10 cellular contexts compared by ENCODE assay signal in genomic region chr5:96067902-96068614, GRCh38.
A peak's percentile ranks its signal among the peaks of the same experiment; 100 is the strongest.
DNase-seq lines count a peak whose midpoint lies in the region; ATAC-seq and TF ChIP-seq lines count a peak whose summit lies in the region.
"Had no signal": no experiment of that assay in that cellular context is flagged by ENCODE, and none has a peak within 500 bp of the region (broad histone marks: within the 10 kb centered on the region; RNA-seq: fewer than 3 reads in every experiment).

No MANE protein-coding gene starts in this region.

- peaks cover 15% of the 10 kb centered on the region for H3K4me1 Mint-ChIP-seq in endodermal cell
- no peaks in the 10 kb centered on the region for H3K4me1 Mint-ChIP-seq in naive thymus-derived CD8-positive, alpha-beta T cell

- H3K4me2 ChIP-seq in PC-3 (ENCODE audit: low read length): peak overlapping the region; percentile 77
- H3K4me2 ChIP-seq: BLaER1 had no signal

- no peaks in the 10 kb centered on the region for H3K79me2 ChIP-seq in PC-3 (ENCODE audit: low read length)

- H4K20me1 ChIP-seq in PC-3 (ENCODE audit: low read length): no peaks in the 10 kb centered on the region
- H4K20me1 ChIP-seq: BLaER1 had no signal

- ATAC-seq in PC-3: peak; percentile 84
- no peak for ATAC-seq in naive thymus-derived CD8-positive, alpha-beta T cell

- H3F3A ChIP-seq in PC-3 (ENCODE audit: low read length, unreplicated experiment): no peaks in the 10 kb centered on the region

- H3K4me3 Mint-ChIP-seq in endodermal cell: no peak overlapping the region
- no peak overlapping the region for H3K4me3 Mint-ChIP-seq in naive thymus-derived CD8-positive, alpha-beta T cell

- H3K9me3 Mint-ChIP-seq in endodermal cell: no peaks in the 10 kb centered on the region
- H3K9me3 Mint-ChIP-seq in naive thymus-derived CD8-positive, alpha-beta T cell: no peaks in the 10 kb centered on the region

- no peaks in the 10 kb centered on the region for H3K36me3 Mint-ChIP-seq in endodermal cell (ENCODE audit: low read depth)
- no peaks in the 10 kb centered on the region for H3K36me3 Mint-ChIP-seq in naive thymus-derived CD8-positive, alpha-beta T cell

- 90 to 92% methylated on average over 4 to 6 of the region's 6 CpGs for WGBS in endodermal cell (ENCODE audit: insufficient coverage in 1 of 2, insufficient read length in 1 of 2), 2 experiments

- CTCF ChIA-PET in PC-3 (lab: Charles Lee): no interaction called here

- H3K9me2 ChIP-seq in PC-3 (replicated peaks; ENCODE audit: low read length): no peaks in the 10 kb centered on the region

- TF ChIP-seq CTCF in PC-3 (conservative IDR thresholded peaks at IDR 0.05; ENCODE audit: low read depth, low read length): no peak
- TF ChIP-seq CTCF in endodermal cell (conservative IDR thresholded peaks at IDR 0.05): no peak

- BruUV-seq in PC-3 (replicated peaks; lab: Mats Ljungman, UMichigan): no TSS peak

- peak overlapping the region; percentile 41; the same call in 1 of the 2 replicates for H2AFZ ChIP-seq in PC-3 (ENCODE audit: low read length)

- H3K4me3 ChIP-seq in PC-3 (ENCODE audit: low read length) (peak overlapping the region; percentile 53), endodermal cell (ENCODE audit: low read length) (no peak overlapping the region)
- H3K4me3 ChIP-seq: BLaER1 had no signal

- H3K36me3 ChIP-seq in PC-3 (ENCODE audit: low read depth, low read length) (no peaks in the 10 kb centered on the region), endodermal cell (ENCODE audit: control insufficient read depth, insufficient read depth, low read length) (no peaks in the 10 kb centered on the region)
- H3K36me3 ChIP-seq: BLaER1 had no signal

- peaks cover 2% of the 10 kb centered on the region for H3K27me3 Mint-ChIP-seq in endodermal cell (ENCODE audit: insufficient read depth)
- no peaks in the 10 kb centered on the region for H3K27me3 Mint-ChIP-seq in naive thymus-derived CD8-positive, alpha-beta T cell

- POLR2A ChIA-PET in PC-3 (lab: Charles Lee; ENCODE audit: unreplicated experiment): no interaction called here
- POLR2A ChIA-PET in naive thymus-derived CD8-positive, alpha-beta T cell (lab: Charles Lee): no interaction called here

- H3K9ac ChIP-seq in PC-3 (ENCODE audit: low read length) (peak overlapping the region; percentile 6; the same call in 1 of the 2 replicates), endodermal cell (ENCODE audit: extremely low read depth, low read length, poor library complexity, severe bottlenecking) (no peak overlapping the region)
- H3K9ac ChIP-seq: BLaER1 had no signal

- peak overlapping the region; percentile 10 for H3K27ac Mint-ChIP-seq in endodermal cell
- peak overlapping the region in 1 of 10 donors; percentile 54 for H3K27ac Mint-ChIP-seq in naive thymus-derived CD8-positive, alpha-beta T cell

- H3K27me3 ChIP-seq in PC-3 (ENCODE audit: low read length) (no peaks in the 10 kb centered on the region), endodermal cell (ENCODE audit: control insufficient read depth, insufficient read depth, low read length, poor library complexity, severe bottlenecking) (no peaks in the 10 kb centered on the region)
- H3K27me3 ChIP-seq: BLaER1 had no signal

- H3K9me3 ChIP-seq in PC-3 (ENCODE audit: low read length) (no peaks in the 10 kb centered on the region), endodermal cell (ENCODE audit: control insufficient read depth, low read length) (no peaks in the 10 kb centered on the region)
- H3K9me3 ChIP-seq: BLaER1 had no signal

- intact Hi-C loops in PC-3 (cut with micrococcal nuclease): loop anchor here (1.0 to 5.0 kb wide), 2 partner anchors 41 to 107 kb away; partner anchors contain the start of gene ELL2

- H3K4me1 ChIP-seq in PC-3 (ENCODE audit: insufficient read depth, low read length): peaks cover 47% of the 10 kb centered on the region
- peaks cover 6% of the 10 kb centered on the region for H3K4me1 ChIP-seq in endodermal cell (ENCODE audit: control insufficient read depth, insufficient read depth, low read length)

- DNase-seq in NOMO-1 treated with DMSO at 0.1 percent for 48 hours (lab: John Stamatoyannopoulos, UW; ENCODE audit: unreplicated experiment): peak; percentile 29
- DNase-seq in NOMO-1 (lab: John Stamatoyannopoulos, UW; ENCODE audit: unreplicated experiment in 2 of 2): no peak
- DNase-seq in PC-3: peak; percentile 90
- peak; percentile 49 for DNase-seq in endodermal cell
- DNase-seq in renal cortical epithelial cell (ENCODE audit: low read depth): peak; percentile 90
- no peak for DNase-seq in SK-N-DZ (ENCODE audit: low spot score)
- DNase-seq in naive thymus-derived CD8-positive, alpha-beta T cell: no peak
- DNase-seq in NCI-H446 (lab: John Stamatoyannopoulos, UW): no peak
- DNase-seq: NCI-H1092 had no signal

- peak overlapping the region; percentile 72 for H3K27ac ChIP-seq in PC-3 (ENCODE audit: low read length)
- H3K27ac ChIP-seq in endodermal cell (ENCODE audit: low read depth, low read length): no peak overlapping the region
- H3K27ac ChIP-seq: BLaER1 had no signal

Comparison
In these comparisons a context has a peak if more than half of its experiments do, and no peak if none do; other contexts are left out.
1. DNase-seq: peak in NOMO-1 treated with DMSO at 0.1 percent for 48 hours (single experiment), PC-3 (single experiment), endodermal cell (single experiment) and renal cortical epithelial cell (single experiment); none in NOMO-1 (0 of 2), SK-N-DZ (single experiment), naive thymus-derived CD8-positive, alpha-beta T cell (0 of 10) and NCI-H446 (0 of 2).